Comparison of ENCODE assay signal across 20 cellular contexts in genomic region chr10:19194866-19195265, GRCh38.
"Had no signal": no experiment of that assay in that cellular context is flagged by ENCODE, and none has a peak within 500 bp of the region (broad histone marks: within the 10 kb centered on the region; RNA-seq: fewer than 3 reads in every experiment).

No MANE protein-coding gene starts in this region.

- H3K4me3 ChIP-seq: gastrocnemius medialis, lung, neural progenitor cell, ovary, right atrium auricular region had no signal

- DNase-seq: effector memory CD8-positive, alpha-beta T cell; erythroblast; gastrocnemius medialis; glutamatergic neuron; kidney; left cardiac atrium; left ventricle myocardium superior; mesenchymal stem cell; midbrain; nucleus accumbens; ovary; small intestine; stimulated activated CD4-positive, alpha-beta T cell treated with anti-CD3 and anti-CD28 coated beads, Interleukin-12 subunit alpha, Interleukin-12 subunit beta, amount 100 ng/mL, for 4 hours; stimulated activated CD4-positive, alpha-beta T cell treated with anti-CD3 and anti-CD28 coated beads, Interleukin-2, amount 100 ng/mL, for 48 hours; stimulated activated naive CD4-positive, alpha-beta T cell treated with Interleukin-2 at 50 U/mL for 16 hours had no signal

- ATAC-seq: effector memory CD8-positive, alpha-beta T cell; gastrocnemius medialis; left cardiac atrium; left ventricle myocardium superior; natural killer cell treated with Interleukin-12 subunit alpha and Interleukin-12 subunit beta and Interleukin-15 and Interleukin-18, amount 100 ng/mL, for 72 hours had no signal

- H3K4me2 ChIP-seq: neural progenitor cell had no signal

- H3K27ac Mint-ChIP-seq: dendritic cell treated with granulocyte-macrophage colony-stimulating factor and Interleukin-4, amounts not matched to agents 40 ng/mL and 50 ng/mL, for 4 days; effector memory CD8-positive, alpha-beta T cell; natural killer cell treated with Interleukin-12 subunit alpha and Interleukin-12 subunit beta and Interleukin-15 and Interleukin-18, amount 100 ng/mL, for 72 hours; neural progenitor cell had no signal

- H2AFZ ChIP-seq: neural progenitor cell had no signal

- H3K27me3 ChIP-seq: gastrocnemius medialis, neural progenitor cell, right atrium auricular region had no signal

- H3K36me3 ChIP-seq: gastrocnemius medialis, neural progenitor cell, ovary, right atrium auricular region had no signal

- H3K27ac ChIP-seq: gastrocnemius medialis, neural progenitor cell, ovary, right atrium auricular region had no signal

- H3K36me3 Mint-ChIP-seq: natural killer cell treated with Interleukin-12 subunit alpha and Interleukin-12 subunit beta and Interleukin-15 and Interleukin-18, amount 100 ng/mL, for 72 hours; neural progenitor cell had no signal

- H3K4me1 Mint-ChIP-seq: neural progenitor cell had no signal

- H3K9me3 ChIP-seq: ovary had no signal

- H3K27me3 Mint-ChIP-seq: dendritic cell treated with granulocyte-macrophage colony-stimulating factor and Interleukin-4, amounts not matched to agents 40 ng/mL and 50 ng/mL, for 4 days; effector memory CD8-positive, alpha-beta T cell; natural killer cell treated with Interleukin-12 subunit alpha and Interleukin-12 subunit beta and Interleukin-15 and Interleukin-18, amount 100 ng/mL, for 72 hours had no signal

- H3K9me3 Mint-ChIP-seq: effector memory CD8-positive, alpha-beta T cell had no signal

- H3K9ac ChIP-seq: neural progenitor cell had no signal

- H3K4me3 Mint-ChIP-seq: dendritic cell treated with granulocyte-macrophage colony-stimulating factor and Interleukin-4, amounts not matched to agents 40 ng/mL and 50 ng/mL, for 4 days; effector memory CD8-positive, alpha-beta T cell; natural killer cell treated with Interleukin-12 subunit alpha and Interleukin-12 subunit beta and Interleukin-15 and Interleukin-18, amount 100 ng/mL, for 72 hours; neural progenitor cell had no signal

- H3K4me1 ChIP-seq: gastrocnemius medialis, neural progenitor cell, right atrium auricular region had no signal
